21 cellular contexts compared by ENCODE assay signal in genomic region chr18:10086458-10086857, GRCh38.
A peak's percentile ranks its signal among the peaks of the same experiment; 100 is the strongest.
DNase-seq lines count a peak whose midpoint lies in the region; ATAC-seq, FAIRE-seq and TF ChIP-seq lines count a peak whose summit lies in the region.
"Had no signal": no experiment of that assay in that cellular context is flagged by ENCODE, and none has a peak within 500 bp of the region (broad histone marks: within the 10 kb centered on the region; RNA-seq: fewer than 3 reads in every experiment).

No MANE protein-coding gene starts in this region.

- no peaks in the 10 kb centered on the region for H4K20me1 ChIP-seq in K562 (replicated peaks; ENCODE audit: control insufficient read depth, insufficient read depth, low read length)

- no peak overlapping the region for H3K4me3 ChIP-seq in HUES48 (ENCODE audit: low read depth, low read length)
- H3K4me3 ChIP-seq in K562 = no peak overlapping the region
- H3K4me3 ChIP-seq: dorsolateral prefrontal cortex, esophagus muscularis mucosa, lung, upper lobe of left lung had no signal

- H3K9me3 ChIP-seq in HUES48 (ENCODE audit: control insufficient read depth, insufficient read depth, low read length) (peaks cover 11% of the 10 kb centered on the region), K562 (replicated peaks; ENCODE audit: control insufficient read depth, insufficient read depth, low read depth, low read length) (no peaks in the 10 kb centered on the region; the same call in 1 of the 2 replicates)

- H3K4me2 ChIP-seq in K562 (ENCODE audit: insufficient read depth, low read length) = no peak overlapping the region

- no peaks in the 10 kb centered on the region for H3K79me2 ChIP-seq in K562 (ENCODE audit: control insufficient read depth, insufficient read depth, low read length)

- BruUV-seq in K562 (replicated peaks; lab: Mats Ljungman, UMichigan) = no TSS peak

- H3K27ac ChIP-seq in HUES48 (ENCODE audit: low read depth, low read length) = peak overlapping the region; percentile 19
- no peak overlapping the region for H3K27ac ChIP-seq in K562 (ENCODE audit: extremely low read depth, low read depth, low read length)
- H3K27ac ChIP-seq: esophagus muscularis mucosa, upper lobe of left lung had no signal

- POLR2A ChIA-PET in K562 (lab: Yijun Ruan, JAX) = interaction anchor here (0.6 kb wide), 1 partner anchor 74 kb away, joined by 3 read pairs; no protein-coding TSS in a partner anchor

- no peak for TF ChIP-seq CTCF in K562 (IDR thresholded peaks at IDR 0.05 in 2 of 3, conservative IDR thresholded peaks at IDR 0.05 in 1 of 3; ENCODE audit: insufficient read depth in 2 of 3, low read depth in 1 of 3, low read length in 3 of 3)

- no peak for TF ChIP-seq RAD21 in K562 (CRISPR knock-in tag; conservative IDR thresholded peaks at IDR 0.05 in 1 of 2, IDR thresholded peaks at IDR 0.05 in 1 of 2)

- H2AFZ ChIP-seq in K562 (ENCODE audit: low read depth, low read length) = no peak overlapping the region

- CTCF ChIA-PET in K562 (lab: Yijun Ruan, JAX; ENCODE audit: low intra/inter-chr PET ratio) = no interaction called here

- peaks cover 7% of the 10 kb centered on the region for H3K4me1 ChIP-seq in HUES48 (ENCODE audit: control insufficient read depth, insufficient read depth, low read length)
- peaks cover 0 to 4% of the 10 kb centered on the region in 2 experiments; a peak in 2 of 5 replicates for H3K4me1 ChIP-seq in K562 (replicated peaks in 1 of 2; ENCODE audit: control insufficient read depth in 2 of 2, insufficient read depth in 2 of 2, low read length in 2 of 2)
- H3K4me1 ChIP-seq: esophagus muscularis mucosa, upper lobe of left lung had no signal

- intact Hi-C loops in K562 (cut with micrococcal nuclease) = no loop called here

- no peaks in the 10 kb centered on the region for H3K27me3 ChIP-seq in HUES48 (ENCODE audit: control insufficient read depth, insufficient read depth, low read length)
- peaks cover 15 to 35% of the 10 kb centered on the region in 2 experiments; a peak in 4 of 5 replicates for H3K27me3 ChIP-seq in K562 (ENCODE audit: control insufficient read depth in 2 of 2, insufficient read depth in 2 of 2, low read length in 2 of 2)
- H3K27me3 ChIP-seq: esophagus muscularis mucosa, upper lobe of left lung had no signal

- TF ChIP-seq EP300 in K562 (IDR thresholded peaks at IDR 0.05; ENCODE audit: low read length) = no peak

- no peak overlapping the region for H3K9ac ChIP-seq in HUES48 (ENCODE audit: low read depth, low read length)
- no peak overlapping the region for H3K9ac ChIP-seq in K562 (ENCODE audit: insufficient read depth in 1 of 2, low read depth in 2 of 2, low read length in 2 of 2)

- 5% methylated on average over 9 of the region's 9 CpGs for WGBS in K562 (ENCODE audit: insufficient coverage, low coverage, missing lambda C conversion rate)

- FAIRE-seq in K562 (lab: Jason Lieb, UNC) = no peak

- no peaks in the 10 kb centered on the region for H3K9me1 ChIP-seq in K562 (ENCODE audit: control insufficient read depth, insufficient read depth, low read length)

- H3K36me3 ChIP-seq in HUES48 (ENCODE audit: control insufficient read depth, insufficient read depth, low read length) = no peaks in the 10 kb centered on the region
- H3K36me3 ChIP-seq in K562 (ENCODE audit: control insufficient read depth, insufficient read depth, low read length) = no peaks in the 10 kb centered on the region
- H3K36me3 ChIP-seq: esophagus muscularis mucosa, upper lobe of left lung had no signal

- in situ Hi-C loops in K562 (cut with MboI) = no loop called here

- ATAC-seq in K562 = no peak
- no peak for ATAC-seq in HG02973 (IDR thresholded peaks at IDR 0.05; ENCODE audit: unreplicated experiment)
- ATAC-seq: natural killer cell, T-cell had no signal

- no peak for TF ChIP-seq POLR2A in K562 (conservative IDR thresholded peaks at IDR 0.05)

- DNase-seq in A172 (ENCODE audit: low spot score) (peak; percentile 22), K562 (ENCODE audit: extremely low read depth in 1 of 4, low spot score in 3 of 4) (no peak), mucosa of gallbladder (ENCODE audit: low spot score) (peak; percentile 52), C1 segment of cervical spinal cord (lab: John Stamatoyannopoulos, UW) (no peak), OCI-M1 (lab: John Stamatoyannopoulos, UW) (no peak), AG08395 (ENCODE audit: low spot score) (no peak)
- DNase-seq: activated CD4-positive, alpha-beta T cell treated with anti-CD3 and anti-CD28 coated beads, Interleukin-2, amount 50 U/mL, for 48 hours; activated naive CD4-positive, alpha-beta T cell treated with anti-CD3 and anti-CD28 coated beads, Interleukin-2, amount 10 ng/mL, durations not matched to agents 7 days and 5 days; CD4-positive, alpha-beta T cell; dorsolateral prefrontal cortex; HFFc6; immature natural killer cell; natural killer cell; NCI-H774; stimulated activated CD4-positive, alpha-beta T cell treated with anti-CD3 and anti-CD28 coated beads, Interleukin-15, amount 100 ng/mL, for 24 hours; T-cell; upper lobe of left lung had no signal

TF ChIP-seq in K562, 482 proteins besides CTCF, POLR2A, EP300 and RAD21:
- TF ChIP-seq ZNF133 (CRISPR knock-in tag; IDR thresholded peaks at IDR 0.05) (no peak), PKNOX1 (IDR thresholded peaks at IDR 0.05) (peak; percentile 15; the same call in 1 of the 2 replicates), ARID3B (CRISPR knock-in tag; IDR thresholded peaks at IDR 0.05; ENCODE audit: borderline replicate concordance) (no peak)
TF ChIP-seq in K562: peak in this region for 1.

Comparison
In these comparisons a context has a peak if more than half of its experiments do, and no peak if none do; other contexts are left out.
1. DNase-seq: peak in A172 (single experiment) and mucosa of gallbladder (single experiment); none in K562 (0 of 4), C1 segment of cervical spinal cord (0 of 14), OCI-M1 (single experiment) and AG08395 (single experiment).